Comparison of ENCODE assay signal across 12 cellular contexts in genomic region chr1:2504224-2504948, GRCh38. TPM values are rescaled to one million over a fixed set of nuclear protein-coding genes. Genes with fewer than 3 reads are reported as not detected.
"Had no signal": no experiment of that assay in that cellular context is flagged by ENCODE, and none has a peak within 500 bp of the region (broad histone marks: within the 10 kb centered on the region; RNA-seq: fewer than 3 reads in every experiment).

No MANE protein-coding gene starts in this region.

- ATAC-seq: activated CD4-positive, alpha-beta T cell treated with anti-CD3 and anti-CD28 coated beads for 36 hours; activated CD8-positive, alpha-beta T cell treated with anti-CD3 and anti-CD28 coated beads for 36 hours; foreskin keratinocyte; left lobe of liver had no signal

- H3K27me3 Mint-ChIP-seq: activated CD4-positive, alpha-beta T cell treated with anti-CD3 and anti-CD28 coated beads for 36 hours; activated CD8-positive, alpha-beta T cell treated with anti-CD3 and anti-CD28 coated beads for 36 hours had no signal

- H3K4me3 ChIP-seq: adrenal gland, esophagus squamous epithelium, skin epidermis had no signal

- H3K9me3 Mint-ChIP-seq: activated CD8-positive, alpha-beta T cell treated with anti-CD3 and anti-CD28 coated beads for 36 hours; nephron progenitor cell had no signal

- DNase-seq: activated CD4-positive, alpha-beta T cell treated with anti-CD3 and anti-CD28 coated beads for 36 hours; activated CD8-positive, alpha-beta memory T cell treated with anti-CD3 and anti-CD28 coated beads, Interleukin-2, amount 50 U/mL, for 48 hours; activated CD8-positive, alpha-beta T cell treated with anti-CD3 and anti-CD28 coated beads for 36 hours; activated naive CD4-positive, alpha-beta T cell treated with Interleukin-2 at 50 U/mL for 16 hours; adrenal gland; esophagus squamous epithelium; foreskin keratinocyte; nephron progenitor cell; T1000 had no signal

- H3K27me3 ChIP-seq: foreskin keratinocyte had no signal

- H3K27ac Mint-ChIP-seq: activated CD4-positive, alpha-beta T cell treated with anti-CD3 and anti-CD28 coated beads for 36 hours; activated CD8-positive, alpha-beta T cell treated with anti-CD3 and anti-CD28 coated beads for 36 hours; nephron progenitor cell had no signal

- H3K4me3 Mint-ChIP-seq: activated CD4-positive, alpha-beta T cell treated with anti-CD3 and anti-CD28 coated beads for 36 hours; activated CD8-positive, alpha-beta T cell treated with anti-CD3 and anti-CD28 coated beads for 36 hours; nephron progenitor cell had no signal

- H3K4me1 Mint-ChIP-seq: nephron progenitor cell had no signal

RNA-seq across cellular contexts. Expression of gene HES5, which starts 25.7 kb away (rescaled TPM):
- total RNA-seq: activated CD8-positive, alpha-beta T cell treated with anti-CD3 and anti-CD28 coated beads for 36 hours; adrenal gland; osteocyte had no signal
